8 cellular contexts compared by ENCODE assay signal in the genomic region with DNA sequence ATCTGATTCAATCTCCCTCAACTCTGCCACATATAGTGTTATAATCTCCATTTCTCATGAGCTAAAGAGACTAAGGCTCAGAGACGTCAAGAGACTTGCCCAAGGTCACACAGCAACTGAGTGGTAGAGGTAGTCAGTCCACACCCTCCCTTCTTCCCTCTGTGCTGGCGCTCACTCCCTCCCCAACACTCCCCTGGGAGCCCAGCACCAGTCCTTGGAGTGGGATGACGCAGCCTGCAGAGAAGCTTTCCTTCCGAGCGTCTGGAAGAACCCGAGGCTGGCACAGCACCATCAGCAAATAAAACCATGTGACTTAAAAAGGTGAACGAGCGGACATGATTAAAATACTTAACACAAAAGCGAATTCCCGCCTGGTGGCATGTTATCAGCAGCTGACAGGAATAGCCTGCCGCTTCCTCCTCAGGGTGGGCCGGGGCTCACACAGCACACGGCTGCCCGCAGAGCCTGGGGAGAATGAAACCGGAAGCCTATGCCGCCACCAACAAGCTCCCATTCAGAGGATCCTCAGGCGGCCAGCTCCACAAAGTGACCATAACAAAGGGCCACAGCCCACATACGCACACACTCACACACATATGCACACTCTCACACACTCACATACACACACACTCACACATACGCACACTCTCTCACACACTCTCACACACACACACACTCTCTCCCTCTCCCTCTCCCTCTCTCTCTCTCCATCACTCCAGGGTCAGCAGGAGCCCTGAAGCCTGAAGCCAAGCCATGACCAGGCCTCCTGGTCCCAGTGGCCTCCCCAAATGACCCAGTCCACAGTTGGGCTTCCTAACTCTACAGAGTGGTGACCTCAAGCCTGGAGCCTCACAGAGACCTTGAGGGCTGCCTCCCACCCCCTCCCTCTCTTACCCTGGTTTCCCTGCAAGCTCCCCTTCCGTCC.
DNase-seq lines count a peak whose midpoint lies in the region; ATAC-seq and TF ChIP-seq lines count a peak whose summit lies in the region.

No MANE protein-coding gene starts in this region.

- H3K9me3 ChIP-seq in mesodermal cell (ENCODE audit: control insufficient read depth, low read length): no peaks in the 10 kb centered on the region
- no peaks in the 10 kb centered on the region for H3K9me3 ChIP-seq in transverse colon
- no peaks in the 10 kb centered on the region for H3K9me3 ChIP-seq in effector memory CD4-positive, alpha-beta T cell (ENCODE audit: control insufficient read depth, low read length)

- peaks cover 38% of the 10 kb centered on the region for H3K4me1 Mint-ChIP-seq in T-helper 1 cell treated with Interleukin-12 subunit alpha and Interleukin-12 subunit beta and Interleukin-4 antibody, amounts not matched to agents 30 μg/mL and 1 μg/mL, for 36 hours (ENCODE audit: low read depth)
- H3K4me1 Mint-ChIP-seq in endothelial cell (ENCODE audit: unreplicated experiment): peaks cover 80% of the 10 kb centered on the region

- H3K4me3 ChIP-seq in mesodermal cell (ENCODE audit: extremely low read depth, insufficient read depth, low read length, poor library complexity, severe bottlenecking): no peak overlapping the region
- H3K4me3 ChIP-seq in transverse colon: peak overlapping the region in 2 of 4 donors; percentile 14 to 40
- H3K4me3 ChIP-seq in effector memory CD4-positive, alpha-beta T cell (ENCODE audit: insufficient read depth, low read depth, low read length, poor library complexity, severe bottlenecking): no peak overlapping the region

- DNase-seq in GM10266 (ENCODE audit: extremely low spot score) (peak; percentile 55), endothelial cell (ENCODE audit: low spot score) (peak; percentile 73), transverse colon (peak; percentile 61)
- no peak for DNase-seq in effector memory CD4-positive, alpha-beta T cell

- peaks cover 4% of the 10 kb centered on the region for H3K27me3 Mint-ChIP-seq in T-helper 1 cell treated with Interleukin-12 subunit alpha and Interleukin-12 subunit beta and Interleukin-4 antibody, amounts not matched to agents 30 μg/mL and 1 μg/mL, for 36 hours (ENCODE audit: low read depth)
- peaks cover 8% of the 10 kb centered on the region for H3K27me3 Mint-ChIP-seq in endothelial cell (ENCODE audit: unreplicated experiment)

- ATAC-seq in HG03159 (IDR thresholded peaks at IDR 0.05; ENCODE audit: unreplicated experiment) (peak; percentile 37), GM21723 (IDR thresholded peaks at IDR 0.05; ENCODE audit: unreplicated experiment) (no peak)

- no peak for TF ChIP-seq CTCF in GM10266 (IDR thresholded peaks at IDR 0.05; ENCODE audit: control insufficient read depth, insufficient read depth, low read depth, missing control alignments)
- TF ChIP-seq CTCF in endothelial cell (IDR thresholded peaks at IDR 0.05; ENCODE audit: unreplicated experiment): no peak
- TF ChIP-seq CTCF in transverse colon (IDR thresholded peaks at IDR 0.05): no peak

- 6 to 18% methylated on average over 9 to 12 of the region's 20 CpGs for WGBS in mesodermal cell (ENCODE audit: insufficient coverage in 2 of 2), 2 experiments
- WGBS in transverse colon (ENCODE audit: low coverage in 1 of 2), 2 donors: 36% methylated on average over 20 of the region's 20 CpGs; no CpG with 5 or more reads in 1 of the 2 donors

- no peak for TF ChIP-seq EP300 in transverse colon (IDR thresholded peaks at IDR 0.05; ENCODE audit: low read depth)

- peak overlapping the region; percentile 69 for H3K4me3 Mint-ChIP-seq in T-helper 1 cell treated with Interleukin-12 subunit alpha and Interleukin-12 subunit beta and Interleukin-4 antibody, amounts not matched to agents 30 μg/mL and 1 μg/mL, for 36 hours
- H3K4me3 Mint-ChIP-seq in endothelial cell (ENCODE audit: unreplicated experiment): peak overlapping the region; percentile 72

- peaks cover 71% of the 10 kb centered on the region for H3K4me1 ChIP-seq in mesodermal cell (ENCODE audit: control insufficient read depth, insufficient read depth, low read length, poor library complexity, severe bottlenecking)
- H3K4me1 ChIP-seq in transverse colon: peaks cover 28 to 74% (median 42%) of the 10 kb centered on the region in 4 donors
- H3K4me1 ChIP-seq in effector memory CD4-positive, alpha-beta T cell (ENCODE audit: control insufficient read depth, insufficient read depth, low read length, poor library complexity, severe bottlenecking): no peaks in the 10 kb centered on the region

- no peak for TF ChIP-seq POLR2A in transverse colon (IDR thresholded peaks at IDR 0.05)

- H3K36me3 Mint-ChIP-seq in T-helper 1 cell treated with Interleukin-12 subunit alpha and Interleukin-12 subunit beta and Interleukin-4 antibody, amounts not matched to agents 30 μg/mL and 1 μg/mL, for 36 hours (ENCODE audit: low read depth): peaks cover 2% of the 10 kb centered on the region
- peaks cover 5% of the 10 kb centered on the region for H3K36me3 Mint-ChIP-seq in endothelial cell (ENCODE audit: low read depth, unreplicated experiment)

- intact Hi-C loops in transverse colon (cut with DNase I; ENCODE audit: low total_unique reads): loop anchor here (10.0 kb wide), 1 partner anchor 104 kb away; no protein-coding TSS in a partner anchor

- H3K27ac ChIP-seq in mesodermal cell (ENCODE audit: low read depth, low read length, severe bottlenecking) (peak overlapping the region; percentile 93), transverse colon (peak overlapping the region; percentile 71 to 89 (median 83))
- no peak overlapping the region for H3K27ac ChIP-seq in effector memory CD4-positive, alpha-beta T cell (ENCODE audit: insufficient read depth, low read length, poor library complexity, severe bottlenecking)

- in situ Hi-C loops in transverse colon (cut with MboI; ENCODE audit: low pct_ligation_motif_present in 1 of 4, low pct_unique_long_range_greater_than_20kb in 1 of 4, low sequenced_read_pairs in 3 of 4): no loop called here

- peaks cover 4% of the 10 kb centered on the region for H3K36me3 ChIP-seq in mesodermal cell (ENCODE audit: control insufficient read depth, insufficient read depth, low read length)
- no peaks in the 10 kb centered on the region for H3K36me3 ChIP-seq in transverse colon
- no peaks in the 10 kb centered on the region for H3K36me3 ChIP-seq in effector memory CD4-positive, alpha-beta T cell (ENCODE audit: control insufficient read depth, insufficient read depth, low read length)

- H3K27ac Mint-ChIP-seq in T-helper 1 cell treated with Interleukin-12 subunit alpha and Interleukin-12 subunit beta and Interleukin-4 antibody, amounts not matched to agents 30 μg/mL and 1 μg/mL, for 36 hours: peak overlapping the region; percentile 50
- peak overlapping the region; percentile 100 for H3K27ac Mint-ChIP-seq in endothelial cell (ENCODE audit: unreplicated experiment)

- H3K27me3 ChIP-seq in transverse colon: no peaks in the 10 kb centered on the region
- no peaks in the 10 kb centered on the region for H3K27me3 ChIP-seq in effector memory CD4-positive, alpha-beta T cell (replicated peaks; ENCODE audit: control insufficient read depth, insufficient read depth, low read length, poor library complexity, severe bottlenecking)

- no peaks in the 10 kb centered on the region for H3K9me3 Mint-ChIP-seq in T-helper 1 cell treated with Interleukin-12 subunit alpha and Interleukin-12 subunit beta and Interleukin-4 antibody, amounts not matched to agents 30 μg/mL and 1 μg/mL, for 36 hours
- H3K9me3 Mint-ChIP-seq in endothelial cell (ENCODE audit: unreplicated experiment): no peaks in the 10 kb centered on the region

Comparison
In these comparisons a context has a peak if more than half of its experiments do, and no peak if none do; other contexts are left out.
1. DNase-seq: peak in GM10266 (single experiment), endothelial cell (single experiment) and transverse colon (single experiment); none in effector memory CD4-positive, alpha-beta T cell (0 of 3).